In the genomic region with DNA sequence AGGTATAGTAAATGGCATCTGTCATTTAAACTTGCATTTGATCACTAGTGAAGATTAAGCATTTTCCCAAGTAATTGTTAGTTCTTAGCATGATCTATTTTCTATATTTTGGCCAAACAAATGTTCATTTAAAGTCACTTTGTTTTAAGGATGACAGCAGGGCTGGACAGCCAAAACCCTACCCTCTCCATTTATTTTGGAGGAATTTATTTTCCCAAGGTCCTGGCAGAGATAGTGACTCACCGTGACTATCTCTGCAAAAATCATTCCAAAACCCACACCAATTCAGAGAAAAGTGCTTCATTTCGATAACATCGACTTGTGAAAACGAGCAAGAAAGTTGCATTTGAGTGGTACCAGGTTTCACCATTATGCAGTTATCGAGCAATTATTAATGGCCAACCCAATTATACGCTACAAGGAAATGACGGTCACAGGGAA, we compare ENCODE assay signal across 8 cellular contexts. TPM values are rescaled to one million over a fixed set of nuclear protein-coding genes. Genes with fewer than 3 reads are reported as not detected.
DNase-seq lines count a peak whose midpoint lies in the region; TF ChIP-seq lines count a peak whose summit lies in the region.

No MANE protein-coding gene starts in this region.

- intact Hi-C loops in OCI-LY7 (cut with micrococcal nuclease; ENCODE audit: unreplicated experiment) (no loop called here), prostate gland (cut with DNase I) (no loop called here)

- H3K36me3 Mint-ChIP-seq in T-helper 2 cell treated with Interferon-gamma antibody and Interleukin-4, amounts not matched to agents 5 μg/mL and 100 μg/mL, for 36 hours (ENCODE audit: low read depth): no peaks in the 10 kb centered on the region

- peaks cover 32% of the 10 kb centered on the region for H4K20me1 ChIP-seq in OCI-LY7 (ENCODE audit: insufficient read depth, low read length)

- POLR2A ChIA-PET in OCI-LY7 (lab: Charles Lee): interaction anchor here (0.6 to 0.7 kb wide), 2 partner anchors 153 to 221 kb away, joined by 3 read pairs; no protein-coding TSS in a partner anchor

- BruUV-seq in OCI-LY7 (replicated peaks; lab: Mats Ljungman, UMichigan): TSS peak; percentile 95

- no peaks in the 10 kb centered on the region for H3K27me3 ChIP-seq in esophagus (ENCODE audit: control insufficient read depth in 1 of 2, insufficient read depth in 2 of 2, low read length in 2 of 2)
- H3K27me3 ChIP-seq in prostate gland (replicated peaks; ENCODE audit: insufficient read depth): no peaks in the 10 kb centered on the region

- H3K79me2 ChIP-seq in OCI-LY7 (ENCODE audit: insufficient read depth, low read depth, low read length): peaks cover 39% of the 10 kb centered on the region

- TF ChIP-seq CTCF in OCI-LY7 (conservative IDR thresholded peaks at IDR 0.05; ENCODE audit: low read length) (no peak), prostate gland (IDR thresholded peaks at IDR 0.05) (no peak)

- H3K27ac ChIP-seq in OCI-LY7 (ENCODE audit: low read depth, low read length, poor library complexity, severe bottlenecking) (peak overlapping the region; percentile 62), esophagus (ENCODE audit: low read depth in 2 of 2, low read length in 1 of 2) (peak overlapping the region; percentile 99 to 100), prostate gland (peak overlapping the region; percentile 93 to 97)

- no peak for DNase-seq in T-helper 2 cell treated with Interferon-gamma antibody and Interleukin-4, amounts not matched to agents 5 μg/mL and 100 μg/mL, for 36 hours (ENCODE audit: low spot score)
- DNase-seq in T-helper 2 cell (no peak), OCI-LY7 (ENCODE audit: low spot score) (no peak), prostate gland (ENCODE audit: low spot score) (no peak), NCI-H526 (lab: John Stamatoyannopoulos, UW) (no peak), cerebellum (ENCODE audit: low spot score) (no peak), NCI-H146 treated with DMSO at 0.1 percent for 48 hours (lab: John Stamatoyannopoulos, UW; ENCODE audit: unreplicated experiment) (no peak)

- CTCF ChIA-PET in OCI-LY7 (lab: Charles Lee; ENCODE audit: unreplicated experiment): no interaction called here

- WGBS in esophagus, 2 donors: 0% methylated on average over 7 of the region's 7 CpGs
- WGBS in prostate gland: under 1% methylated on average over 7 of the region's 7 CpGs

- peaks cover 14% of the 10 kb centered on the region for H3K27me3 Mint-ChIP-seq in T-helper 2 cell treated with Interferon-gamma antibody and Interleukin-4, amounts not matched to agents 5 μg/mL and 100 μg/mL, for 36 hours (ENCODE audit: low read depth)

- peaks cover 33% of the 10 kb centered on the region for H3K4me1 Mint-ChIP-seq in T-helper 2 cell treated with Interferon-gamma antibody and Interleukin-4, amounts not matched to agents 5 μg/mL and 100 μg/mL, for 36 hours (ENCODE audit: low read depth)

- no peaks in the 10 kb centered on the region for H3K9me3 Mint-ChIP-seq in T-helper 2 cell treated with Interferon-gamma antibody and Interleukin-4, amounts not matched to agents 5 μg/mL and 100 μg/mL, for 36 hours

- peak overlapping the region; percentile 94 for H3K27ac Mint-ChIP-seq in T-helper 2 cell treated with Interferon-gamma antibody and Interleukin-4, amounts not matched to agents 5 μg/mL and 100 μg/mL, for 36 hours

- no peak for TF ChIP-seq POLR2A in prostate gland (IDR thresholded peaks at IDR 0.05)

- H3K4me3 ChIP-seq in OCI-LY7 (ENCODE audit: low read depth, low read length, poor library complexity, severe bottlenecking) (peak overlapping the region; percentile 99), esophagus (ENCODE audit: low read depth in 1 of 2, low read length in 2 of 2) (peak overlapping the region; percentile 76 to 91), prostate gland (peak overlapping the region; percentile 71 to 89)

- peak overlapping the region; percentile 91 for H3K4me3 Mint-ChIP-seq in T-helper 2 cell treated with Interferon-gamma antibody and Interleukin-4, amounts not matched to agents 5 μg/mL and 100 μg/mL, for 36 hours

- peaks cover 21% of the 10 kb centered on the region for H3K36me3 ChIP-seq in OCI-LY7 (ENCODE audit: insufficient read depth, low read length)
- no peaks in the 10 kb centered on the region for H3K36me3 ChIP-seq in esophagus (ENCODE audit: control insufficient read depth in 2 of 2, insufficient read depth in 2 of 2, low read length in 1 of 2)
- H3K36me3 ChIP-seq in prostate gland: no peaks in the 10 kb centered on the region

- H3K9me3 ChIP-seq in OCI-LY7 (ENCODE audit: low read length) (no peaks in the 10 kb centered on the region), esophagus (ENCODE audit: control insufficient read depth in 2 of 2, insufficient read depth in 1 of 2, low read depth in 1 of 2, low read length in 1 of 2) (no peaks in the 10 kb centered on the region), prostate gland (no peaks in the 10 kb centered on the region)

- H2AFZ ChIP-seq in OCI-LY7 (ENCODE audit: low read length): peak overlapping the region; percentile 77

- peak overlapping the region; percentile 71 for H3K4me2 ChIP-seq in OCI-LY7 (ENCODE audit: low read length)

- no peaks in the 10 kb centered on the region for H3K9me2 ChIP-seq in OCI-LY7 (ENCODE audit: insufficient read depth, low read length)

- H3K4me1 ChIP-seq in OCI-LY7 (ENCODE audit: insufficient read depth, low read length, poor library complexity, severe bottlenecking) (peaks cover 29% of the 10 kb centered on the region), esophagus (ENCODE audit: control insufficient read depth in 2 of 2, insufficient read depth in 2 of 2, low read length in 1 of 2) (no peaks in the 10 kb centered on the region), prostate gland (replicated peaks) (peaks cover 5% of the 10 kb centered on the region)

RNA-seq across cellular contexts. Expression of a gene that starts 0.7 kb away (rescaled TPM):
- 49.0 and 56.2 TPM in 2 replicates for total RNA-seq in OCI-LY7 (2014; rRNA removed; shearing (Covaris generic))
- total RNA-seq in OCI-LY7 (2022) (40.0 and 41.8 TPM in 2 replicates), prostate gland (100 to 1,000 TPM in 1 of 2 donors, 10 to 100 TPM in 1; 61.7 to 124 TPM), cerebellum (23.0 TPM)
- polyA plus RNA-seq in esophagus: 10 to 100 TPM; 15.1 to 27.8 TPM
